Comparison of ENCODE assay signal across 20 cellular contexts in genomic region chr2:11060376-11061169, GRCh38.
DNase-seq lines count a peak whose midpoint lies in the region; ATAC-seq, FAIRE-seq and TF ChIP-seq lines count a peak whose summit lies in the region.
"Had no signal": no experiment of that assay in that cellular context is flagged by ENCODE, and none has a peak within 500 bp of the region (broad histone marks: within the 10 kb centered on the region; RNA-seq: fewer than 3 reads in every experiment).

No MANE protein-coding gene starts in this region.

- H3K79me2 ChIP-seq in H1 (ENCODE audit: control insufficient read depth in 1 of 2, insufficient read depth in 2 of 2, low read length in 2 of 2) = no peaks in the 10 kb centered on the region

- H3K4ac ChIP-seq in H1 (replicated peaks; ENCODE audit: insufficient read length, low read depth, low read length) = no peak overlapping the region

- H3K18ac ChIP-seq in H1 (ENCODE audit: extremely low read depth, low read length) = no peak overlapping the region

- WGBS in A549 (ENCODE audit: missing lambda C conversion rate) = 39% methylated on average over 3 of the region's 3 CpGs
- WGBS in H1 (ENCODE audit: extremely low coverage in 1 of 2, insufficient coverage in 1 of 2, insufficient read length in 1 of 2, insufficient replicate concordance in 2 of 2, low coverage in 1 of 2, low lambda C conversion rate in 2 of 2, missing lambda C conversion rate in 1 of 2), 2 experiments = 91% methylated on average over 3 of the region's 3 CpGs; no CpG with 5 or more reads in 1 of the 2 experiments

- H2BK5ac ChIP-seq in H1 (ENCODE audit: low read depth, low read length) = no peak overlapping the region

- no peak overlapping the region for H4K5ac ChIP-seq in H1 (ENCODE audit: insufficient read length, low read depth, low read length)

- no peaks in the 10 kb centered on the region for H3K36me3 ChIP-seq in H1 (ENCODE audit: control insufficient read depth in 2 of 4, insufficient read depth in 4 of 4, low read length in 3 of 4)
- H3K36me3 ChIP-seq: HAP-1 had no signal

- DNase-seq in A549 (ENCODE audit: low read depth in 1 of 2, low spot score in 1 of 2) (no peak), EH (ENCODE audit: low read depth) (peak; percentile 14), M059J (ENCODE audit: low read depth) (peak; percentile 81), H1 (ENCODE audit: low read depth in 1 of 2, low spot score in 2 of 2) (no peak), nephron progenitor cell (no peak), NOMO-1 treated with DMSO at 0.1 percent for 48 hours (lab: John Stamatoyannopoulos, UW; ENCODE audit: unreplicated experiment) (no peak), sciatic nerve (ENCODE audit: low spot score) (no peak)
- DNase-seq: 8988T; C1 segment of cervical spinal cord; Caco-2; CD4-positive, alpha-beta memory T cell; DMS153; DND-41; EL; GDM1 had no signal

- intact Hi-C loops in sciatic nerve (cut with DNase I) = no loop called here

- TF ChIP-seq RAD21 in A549 (conservative IDR thresholded peaks at IDR 0.05 in 1 of 2, IDR thresholded peaks at IDR 0.05 in 1 of 2) = no peak
- TF ChIP-seq RAD21 in H1 (IDR thresholded peaks at IDR 0.05 in 1 of 2, conservative IDR thresholded peaks at IDR 0.05 in 1 of 2; ENCODE audit: low read depth in 2 of 2, low read length in 2 of 2) = no peak

- peaks cover 43% of the 10 kb centered on the region for H3K9me3 Mint-ChIP-seq in nephron progenitor cell

- H3K4me3 ChIP-seq in A549 (no peak overlapping the region), H1 (ENCODE audit: extremely low read depth in 1 of 4, insufficient read depth in 2 of 4, low read depth in 3 of 4, low read length in 4 of 4) (no peak overlapping the region)
- H3K4me3 ChIP-seq: GM12878, GM23338, HAP-1 had no signal

- TF ChIP-seq EP300 in A549 (IDR thresholded peaks at IDR 0.05) = no peak
- TF ChIP-seq EP300 in H1 (IDR thresholded peaks at IDR 0.05; ENCODE audit: borderline replicate concordance in 1 of 2, low read depth in 2 of 2, low read length in 2 of 2) = no peak

- FAIRE-seq in A549 (lab: Jason Lieb, UNC) = no peak
- peak; percentile 45 for FAIRE-seq in H1 (lab: Jason Lieb, UNC)
- FAIRE-seq: GM12878, GM19239, H54 had no signal

- peaks cover 9% of the 10 kb centered on the region for H3K27me3 Mint-ChIP-seq in nephron progenitor cell (ENCODE audit: low read depth, poor library complexity)

- H3K27me3 ChIP-seq in H1 (replicated peaks in 1 of 4; ENCODE audit: control insufficient read depth in 3 of 4, extremely low read depth in 1 of 4, insufficient read depth in 3 of 4, low read length in 3 of 4) = no peaks in the 10 kb centered on the region

- CTCF ChIA-PET in A549 (lab: Yijun Ruan, JAX) (interaction anchor here (0.5 to 1.6 kb wide), 4 partner anchors 48 to 228 kb away, joined by 3 to 4 read pairs (median 3); no protein-coding TSS in a partner anchor), H1 (lab: Charles Lee; ENCODE audit: partially characterized antibody) (interaction anchor here (0.7 kb wide), 1 partner anchor 497 kb away, joined by 4 read pairs; no protein-coding TSS in a partner anchor)

- H4K91ac ChIP-seq in H1 (replicated peaks; ENCODE audit: insufficient read length, low read length) = no peak overlapping the region

- H3K79me1 ChIP-seq in H1 (ENCODE audit: low read depth, low read length) = no peaks in the 10 kb centered on the region

- H2BK12ac ChIP-seq in H1 (ENCODE audit: low read depth, low read length) = no peak overlapping the region

- POLR2A ChIA-PET in A549 (lab: Yijun Ruan, JAX) (no interaction called here), H1 (lab: Charles Lee; ENCODE audit: partially characterized antibody) (interaction anchor here (0.7 kb wide), 1 partner anchor 36 kb away, joined by 4 read pairs; no protein-coding TSS in a partner anchor)

- H3K27ac Mint-ChIP-seq in nephron progenitor cell = no peak overlapping the region
- H3K27ac Mint-ChIP-seq: CD4-positive, alpha-beta memory T cell; GM23338 had no signal

- no peaks in the 10 kb centered on the region for H3K23me2 ChIP-seq in H1 (ENCODE audit: low read depth, low read length)

- TF ChIP-seq POLR2A in A549 (IDR thresholded peaks at IDR 0.05; ENCODE audit: low read length) = no peak
- TF ChIP-seq POLR2A in H1 (IDR thresholded peaks at IDR 0.05; ENCODE audit: control extremely low read depth in 1 of 2, low read depth in 2 of 2, low read length in 2 of 2) = no peak

- no peak overlapping the region for H2AFZ ChIP-seq in H1 (ENCODE audit: low read length)
- H2AFZ ChIP-seq: GM23338 had no signal

- no peak overlapping the region for H2BK15ac ChIP-seq in H1 (ENCODE audit: low read length)

- H3K4me3 Mint-ChIP-seq in nephron progenitor cell = no peak overlapping the region
- H3K4me3 Mint-ChIP-seq: CD4-positive, alpha-beta memory T cell; GM23338 had no signal

- peaks cover 7% of the 10 kb centered on the region for H3K36me3 Mint-ChIP-seq in nephron progenitor cell (ENCODE audit: low read depth)

- no peak overlapping the region for H2BK20ac ChIP-seq in H1 (ENCODE audit: low read length)

- H3K4me1 Mint-ChIP-seq in nephron progenitor cell = peaks cover 19% of the 10 kb centered on the region
- H3K4me1 Mint-ChIP-seq: CD4-positive, alpha-beta memory T cell; GM23338 had no signal

- H3K27ac ChIP-seq in A549 = no peak overlapping the region
- no peak overlapping the region for H3K27ac ChIP-seq in H1 (ENCODE audit: low read depth, low read length)

- ATAC-seq in A549 (no peak), sciatic nerve (no peak)
- ATAC-seq: GM12878, GM23338 had no signal

- no peak overlapping the region for H3K56ac ChIP-seq in H1 (replicated peaks; ENCODE audit: insufficient read length, low read depth, low read length)

- H3K4me1 ChIP-seq in A549 (no peaks in the 10 kb centered on the region), H1 (replicated peaks in 1 of 4; ENCODE audit: control insufficient read depth in 3 of 4, insufficient read depth in 4 of 4, low read length in 3 of 4) (no peaks in the 10 kb centered on the region)
- H3K4me1 ChIP-seq: Caco-2 had no signal

- no peak overlapping the region for H3K23ac ChIP-seq in H1 (ENCODE audit: insufficient read length)

- no peak overlapping the region for H4K8ac ChIP-seq in H1 (ENCODE audit: extremely low read depth, insufficient read depth, low read length)

- H3K4me2 ChIP-seq in A549 = no peak overlapping the region
- H3K4me2 ChIP-seq in H1 (ENCODE audit: insufficient read depth in 1 of 2, low read depth in 2 of 2, low read length in 2 of 2) = no peak overlapping the region
- H3K4me2 ChIP-seq: GM23338 had no signal

- H3K9ac ChIP-seq in H1 (replicated peaks in 1 of 4; ENCODE audit: extremely low read depth in 1 of 4, low read depth in 3 of 4, low read length in 3 of 4) = no peak overlapping the region

- H3K9me3 ChIP-seq in A549 = peaks cover 27% of the 10 kb centered on the region; the same call in 2 of the 3 replicates
- no peaks in the 10 kb centered on the region for H3K9me3 ChIP-seq in H1 (ENCODE audit: insufficient read depth in 2 of 2, low read depth in 1 of 2, low read length in 1 of 2)

- H4K20me1 ChIP-seq in H1 (replicated peaks in 1 of 2; ENCODE audit: control insufficient read depth in 1 of 2, insufficient read depth in 2 of 2, low read length in 2 of 2) = no peaks in the 10 kb centered on the region

- TF ChIP-seq CTCF in A549 (IDR thresholded peaks at IDR 0.05) = no peak
- TF ChIP-seq CTCF in H1 (IDR thresholded peaks at IDR 0.05; ENCODE audit: control extremely low read depth in 1 of 3, insufficient read depth in 1 of 3, low read depth in 1 of 3, low read length in 3 of 3) = no peak
- TF ChIP-seq CTCF in nephron progenitor cell (IDR thresholded peaks at IDR 0.05) = no peak

- H2AK5ac ChIP-seq in H1 (ENCODE audit: low read depth, low read length) = no peak overlapping the region

- H3K14ac ChIP-seq in H1 (ENCODE audit: insufficient read length) = no peak overlapping the region

- no peak overlapping the region for H2BK120ac ChIP-seq in H1 (replicated peaks; ENCODE audit: low read depth, low read length)

TF ChIP-seq in A549, 52 proteins besides CTCF, POLR2A, EP300 and RAD21:
- TF ChIP-seq HES2 (IDR thresholded peaks at IDR 0.05) = no peak
- TF ChIP-seq RNF2 (IDR thresholded peaks at IDR 0.05; ENCODE audit: borderline replicate concordance, low read depth) = 0 out of 2 replicates have a peak, but pooled peaks have one; percentile 28
- TF ChIP-seq POLR2AphosphoS2 (conservative IDR thresholded peaks at IDR 0.05; ENCODE audit: low read length) = no peak
- no peak for TF ChIP-seq MAZ (IDR thresholded peaks at IDR 0.05; ENCODE audit: borderline replicate concordance, low read depth, low read length)

TF ChIP-seq in H1, 55 proteins besides CTCF, POLR2A, EP300 and RAD21:
- TF ChIP-seq TBP (IDR thresholded peaks at IDR 0.05; ENCODE audit: low read depth, low read length) = no peak
- no peak for TF ChIP-seq POU5F1 (IDR thresholded peaks at IDR 0.05; ENCODE audit: low read depth, low read length)
- no peak for TF ChIP-seq EZH2 (IDR thresholded peaks at IDR 0.05; ENCODE audit: low read depth, low read length, severe bottlenecking)
- TF ChIP-seq TEAD4 (IDR thresholded peaks at IDR 0.05; ENCODE audit: low read depth, low read length) = no peak
- TF ChIP-seq SP1 (IDR thresholded peaks at IDR 0.05; ENCODE audit: low read depth, low read length) = no peak
- no peak for TF ChIP-seq KDM1A (IDR thresholded peaks at IDR 0.05; ENCODE audit: borderline replicate concordance, low read length)
- no peak for TF ChIP-seq CHD2 (IDR thresholded peaks at IDR 0.05; ENCODE audit: low read length)
- no peak for TF ChIP-seq SIRT6 (IDR thresholded peaks at IDR 0.05; ENCODE audit: low read length)
- TF ChIP-seq ATF2 (IDR thresholded peaks at IDR 0.05; ENCODE audit: low read length) = no peak
- TF ChIP-seq BCL11A (IDR thresholded peaks at IDR 0.05; ENCODE audit: low read depth in 2 of 2, low read length in 2 of 2) = no peak
- no peak for TF ChIP-seq BACH1 (IDR thresholded peaks at IDR 0.05; ENCODE audit: low read length)
- TF ChIP-seq KDM5A (IDR thresholded peaks at IDR 0.05; ENCODE audit: low read length) = no peak
- TF ChIP-seq KDM4A (IDR thresholded peaks at IDR 0.05; ENCODE audit: low read depth, low read length, severe bottlenecking) = no peak
- no peak for TF ChIP-seq PHF8 (conservative IDR thresholded peaks at IDR 0.05; ENCODE audit: low read depth, low read length)
- TF ChIP-seq NRF1 (IDR thresholded peaks at IDR 0.05; ENCODE audit: low read depth, low read length) = no peak

Comparison
In these comparisons a context has a peak if more than half of its experiments do, and no peak if none do; other contexts are left out.
1. DNase-seq: peak in EH (single experiment) and M059J (single experiment); none in A549 (0 of 2), H1 (0 of 2), nephron progenitor cell (single experiment), NOMO-1 treated with DMSO at 0.1 percent for 48 hours (single experiment) and sciatic nerve (single experiment).
2. Of the 18 proteins assayed by ChIP-seq in both H1 and A549: peak only in H1: none; only in A549: RNF2; in both: none; in neither: 17.